Comparison of ENCODE assay signal across 8 cellular contexts in the genomic region with DNA sequence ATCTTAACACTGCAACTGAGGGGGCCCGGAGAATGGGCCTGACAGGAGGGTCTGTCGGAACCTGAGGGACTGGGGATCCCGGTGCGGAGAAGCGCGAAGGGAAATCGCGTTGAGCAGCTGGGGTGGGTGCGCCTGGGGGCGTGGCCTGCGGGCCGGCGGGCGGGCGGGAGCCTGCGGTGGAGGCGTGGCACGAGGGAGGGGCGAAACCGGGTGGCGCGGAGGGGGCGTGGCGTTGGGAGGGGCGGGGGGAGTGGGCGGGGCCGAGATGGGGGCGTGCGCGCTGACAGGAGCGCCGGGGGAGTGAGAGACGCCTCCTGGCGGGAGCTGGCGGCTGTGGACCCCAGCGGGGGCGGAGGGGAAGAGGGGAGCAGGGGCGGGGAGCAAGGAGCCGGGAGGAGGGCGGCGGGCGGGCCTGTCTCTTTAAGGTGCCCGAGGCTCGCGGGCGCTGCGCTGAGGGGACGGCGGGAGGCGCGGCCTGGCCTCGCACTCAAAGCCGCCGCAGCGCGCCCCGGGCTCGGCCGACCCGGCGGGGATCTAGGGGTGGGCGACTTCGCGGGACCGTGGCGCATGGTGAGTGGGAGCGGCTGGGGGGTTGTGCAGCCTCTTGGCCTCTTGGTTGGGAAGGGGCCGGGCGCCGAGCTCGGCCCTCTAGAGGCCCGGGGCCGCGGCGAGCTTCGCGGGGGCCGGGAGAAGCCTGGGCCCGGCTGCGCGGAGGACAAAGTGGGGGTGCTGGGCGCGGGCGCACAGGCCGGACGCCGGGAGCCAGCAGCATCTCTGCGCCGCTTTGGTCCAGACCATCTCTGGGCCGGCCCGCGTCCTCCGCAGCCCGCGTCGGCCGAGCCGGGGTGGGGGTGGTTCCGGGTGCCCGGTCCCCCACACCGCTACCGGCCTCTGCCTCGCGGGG. TPM values are rescaled to one million over a fixed set of nuclear protein-coding genes. Genes with fewer than 3 reads are reported as not detected.
DNase-seq lines count a peak whose midpoint lies in the region; ATAC-seq and TF ChIP-seq lines count a peak whose summit lies in the region.

TWSG1 (plus strand) TSS at position 423 of the 904 bp plus-strand sequence. CDS start 2,457 bp downstream, outside the sequence.

- peak within 1 kb of the TSS; percentile 69 for H3K4me3 ChIP-seq in HL-60 (replicated peaks; ENCODE audit: insufficient read depth, low read length)
- H3K4me3 ChIP-seq in endocrine pancreas (ENCODE audit: control insufficient read depth, insufficient read depth, low read length), result peak within 1 kb of the TSS; percentile 95
- H3K4me3 ChIP-seq in mesendoderm (ENCODE audit: low read length), result peak within 1 kb of the TSS; percentile 57

- H3K9ac ChIP-seq in endocrine pancreas (ENCODE audit: control insufficient read depth, insufficient read depth, low read length) (peak within 1 kb of the TSS; percentile 76), mesendoderm (ENCODE audit: low read length) (peak within 1 kb of the TSS; percentile 82)

- no peak within 1 kb of the TSS for H4K8ac ChIP-seq in mesendoderm (ENCODE audit: low read depth, low read length)

- H3K79me1 ChIP-seq in mesendoderm (ENCODE audit: low read length), result no peaks in the 10 kb centered on the region

- H3K56ac ChIP-seq in mesendoderm (ENCODE audit: low read length), result peak within 1 kb of the TSS; percentile 86

- H2BK5ac ChIP-seq in mesendoderm (ENCODE audit: low read length), result no peak within 1 kb of the TSS

- H3K36me3 ChIP-seq in endocrine pancreas (ENCODE audit: control insufficient read depth, insufficient read depth, low read length) (no peaks in the 10 kb centered on the region), mesendoderm (ENCODE audit: control insufficient read depth, insufficient read depth, low read length) (no peaks in the 10 kb centered on the region)

- H3K27me3 ChIP-seq in HL-60 (ENCODE audit: insufficient read depth, poor library complexity, severe bottlenecking) (no peaks in the 10 kb centered on the region), endocrine pancreas (ENCODE audit: control insufficient read depth, insufficient read depth, low read length) (no peaks in the 10 kb centered on the region), mesendoderm (ENCODE audit: insufficient read depth, low read length, poor library complexity) (no peaks in the 10 kb centered on the region)

- DNase-seq in COLO668 (lab: John Stamatoyannopoulos, UW; ENCODE audit: unreplicated experiment) (peak; percentile 94), HL-60 (ENCODE audit: low read depth in 1 of 2, low spot score in 1 of 2) (peak; percentile 87 to 91), NOMO-1 (lab: John Stamatoyannopoulos, UW; ENCODE audit: unreplicated experiment in 2 of 2) (peak; percentile 86 to 88), mesendoderm (peak; percentile 96)
- DNase-seq in activated CD8-positive, alpha-beta memory T cell treated with anti-CD3 and anti-CD28 coated beads for 48 hours (ENCODE audit: low read depth in 2 of 3, low spot score in 2 of 3), result peak; percentile 83 to 88 (median 86)
- peak; percentile 86 for DNase-seq in stimulated activated CD8-positive, alpha-beta memory T cell treated with anti-CD3 and anti-CD28 coated beads, Interleukin-15, amount 100 ng/mL, for 1 hour (ENCODE audit: low read depth)

- no peak within 1 kb of the TSS for H2AK5ac ChIP-seq in mesendoderm (ENCODE audit: low read length)

- H3K27ac ChIP-seq in HL-60 (replicated peaks) (no peak within 1 kb of the TSS), mesendoderm (ENCODE audit: low read depth, low read length) (peak within 1 kb of the TSS; percentile 77)

- WGBS in mesendoderm (ENCODE audit: extremely low coverage, insufficient coverage, low lambda C conversion rate), result no CpG with 5 or more reads among the region's 104 CpGs

- H3K4ac ChIP-seq in mesendoderm (ENCODE audit: low read depth, low read length), result peak within 1 kb of the TSS; percentile 71

- TF ChIP-seq CTCF in HL-60 (IDR thresholded peaks at IDR 0.05; ENCODE audit: insufficient read depth, low read length), result no peak

- H2BK120ac ChIP-seq in mesendoderm (ENCODE audit: low read depth, low read length), result peak within 1 kb of the TSS; percentile 17

- H3K4me1 ChIP-seq in endocrine pancreas (ENCODE audit: control insufficient read depth, insufficient read depth, low read length) (peaks cover 5% of the 10 kb centered on the region), mesendoderm (ENCODE audit: control insufficient read depth, low read depth, low read length) (no peaks in the 10 kb centered on the region)

- H3K18ac ChIP-seq in mesendoderm (ENCODE audit: low read length), result peak within 1 kb of the TSS; percentile 97

- H3K9me3 ChIP-seq in endocrine pancreas (ENCODE audit: control insufficient read depth, low read length), result no peaks in the 10 kb centered on the region

- H3K4me2 ChIP-seq in mesendoderm (ENCODE audit: low read length), result peak within 1 kb of the TSS; percentile 92

- no peak within 1 kb of the TSS for H3K23ac ChIP-seq in mesendoderm (ENCODE audit: low read length)

- peak; percentile 78 for ATAC-seq in GM19455 (IDR thresholded peaks at IDR 0.05; ENCODE audit: unreplicated experiment)

- H4K5ac ChIP-seq in mesendoderm (ENCODE audit: low read length), result no peak within 1 kb of the TSS

- H2BK15ac ChIP-seq in mesendoderm (replicated peaks; ENCODE audit: low read depth), result no peak within 1 kb of the TSS

- no peaks in the 10 kb centered on the region for H3K79me2 ChIP-seq in mesendoderm (ENCODE audit: control insufficient read depth, insufficient read depth, low read length)

RNA-seq across cellular contexts. Expression of gene TWSG1, which starts in this region (rescaled TPM):
- 18.8 TPM for polyA plus RNA-seq in mesendoderm (2013, experiment 1 of 2)
- 18.8 TPM for polyA plus RNA-seq in mesendoderm (2013, experiment 2 of 2)
